In the genomic region with DNA sequence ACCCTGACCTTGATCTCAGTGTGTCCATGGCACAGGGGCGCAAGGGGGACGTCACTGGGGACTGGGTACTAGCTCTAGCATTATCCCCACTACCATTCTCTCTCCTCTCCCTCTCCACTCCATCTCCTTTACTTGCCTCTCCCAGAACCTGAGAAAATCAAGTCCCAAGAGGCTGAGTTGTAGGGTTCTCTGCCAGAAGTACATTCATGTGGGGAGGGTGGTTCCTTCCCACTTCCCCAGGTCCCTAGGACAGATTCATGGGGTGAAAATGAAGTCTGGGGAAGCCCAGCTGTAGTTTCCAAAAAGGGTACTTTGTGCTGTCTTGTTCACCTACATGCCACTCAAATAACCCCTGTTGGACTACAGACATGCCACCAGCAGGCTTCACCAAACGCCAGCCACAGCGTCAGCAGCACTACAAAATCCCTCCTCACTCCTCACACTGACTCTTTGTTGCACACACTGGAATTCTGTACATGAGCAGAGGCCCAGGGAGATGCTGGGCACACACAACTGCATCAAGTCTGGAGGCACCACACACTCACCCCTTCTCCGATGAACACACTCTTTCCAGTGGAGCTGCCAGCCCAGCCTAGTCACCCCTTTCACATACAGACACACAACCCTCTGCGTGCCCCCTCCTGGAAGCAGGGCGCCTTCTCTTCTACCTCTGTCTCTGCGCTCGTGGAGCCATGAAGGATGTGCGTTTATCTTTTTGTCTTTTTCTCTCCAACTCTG, we compare ENCODE assay signal across 10 cellular contexts. TPM values are rescaled to one million over a fixed set of nuclear protein-coding genes. Genes with fewer than 3 reads are reported as not detected.
DNase-seq lines count a peak whose midpoint lies in the region; ATAC-seq and TF ChIP-seq lines count a peak whose summit lies in the region.
"Had no signal": no experiment of that assay in that cellular context is flagged by ENCODE, and none has a peak within 500 bp of the region (broad histone marks: within the 10 kb centered on the region; RNA-seq: fewer than 3 reads in every experiment).

No MANE protein-coding gene starts in this region.

- peaks cover 78% of the 10 kb centered on the region for H3K4me1 ChIP-seq in CD4-positive, alpha-beta memory T cell (ENCODE audit: insufficient read depth, low read length)

- peak overlapping the region in 7 of 8 donors; percentile 9 to 82 (median 64) for H3K4me3 Mint-ChIP-seq in CD4-positive, alpha-beta memory T cell
- H3K4me3 Mint-ChIP-seq in T-helper 17 cell (peak overlapping the region; percentile 82), progenitor cell of endocrine pancreas (ENCODE audit: low read depth) (peak overlapping the region; percentile 37)

- no peak for DNase-seq in CD4-positive, alpha-beta memory T cell
- no peak for DNase-seq in T-helper 17 cell
- DNase-seq in epithelial cell of esophagus (ENCODE audit: low read depth), result no peak
- no peak for DNase-seq in progenitor cell of endocrine pancreas (ENCODE audit: low spot score, unreplicated experiment)
- no peak for DNase-seq in globus pallidus (ENCODE audit: low spot score)
- no peak for DNase-seq in NCI-H526 (lab: John Stamatoyannopoulos, UW)
- DNase-seq: DND-41, KG1 had no signal

- TF ChIP-seq CTCF in epithelial cell of esophagus (IDR thresholded peaks at IDR 0.05; ENCODE audit: insufficient read depth, low read depth, low read length, missing control alignments) (no peak), progenitor cell of endocrine pancreas (IDR thresholded peaks at IDR 0.05; ENCODE audit: unreplicated experiment) (no peak)

- H3K4me3 ChIP-seq in CD4-positive, alpha-beta memory T cell (ENCODE audit: low read length in 2 of 2), result no peak overlapping the region
- peak overlapping the region; percentile 25 for H3K4me3 ChIP-seq in epithelial cell of esophagus (ENCODE audit: low read length)

- CTCF ChIA-PET in CD4-positive, alpha-beta memory T cell (lab: Charles Lee; ENCODE audit: partially characterized antibody), result interaction anchor here (1.2 to 1.3 kb wide), 2 partner anchors 9 to 42 kb away, joined by 3 read pairs; no protein-coding TSS in a partner anchor

- H3K9me3 Mint-ChIP-seq in CD4-positive, alpha-beta memory T cell, result no peaks in the 10 kb centered on the region
- H3K9me3 Mint-ChIP-seq in progenitor cell of endocrine pancreas (ENCODE audit: low read depth), result no peaks in the 10 kb centered on the region

- no peaks in the 10 kb centered on the region for H3K9me3 ChIP-seq in CD4-positive, alpha-beta memory T cell (ENCODE audit: control insufficient read depth in 1 of 2, low read length in 2 of 2)
- no peaks in the 10 kb centered on the region for H3K9me3 ChIP-seq in T-helper 17 cell (ENCODE audit: control insufficient read depth, low read length, poor library complexity, severe bottlenecking)

- peaks cover 50 to 90% (median 69%) of the 10 kb centered on the region in 4 donors for H3K4me1 Mint-ChIP-seq in CD4-positive, alpha-beta memory T cell
- H3K4me1 Mint-ChIP-seq in T-helper 17 cell (peaks cover 76% of the 10 kb centered on the region), progenitor cell of endocrine pancreas (ENCODE audit: low read depth) (peaks cover 36% of the 10 kb centered on the region)

- peak overlapping the region; percentile 98 for H3K27ac ChIP-seq in CD4-positive, alpha-beta memory T cell (ENCODE audit: low read depth, low read length)

- intact Hi-C loops in CD4-positive, alpha-beta memory T cell (cut with micrococcal nuclease), result no loop called here

- POLR2A ChIA-PET in CD4-positive, alpha-beta memory T cell (lab: Charles Lee; ENCODE audit: partially characterized antibody), result interaction anchor here (2.9 to 16.2 kb wide), 3 partner anchors 12 to 27 kb away, joined by 13 to 333 read pairs (median 175); partner anchors contain the start of genes ITGB7 and RARG

- peaks cover 3% of the 10 kb centered on the region for H3K36me3 ChIP-seq in CD4-positive, alpha-beta memory T cell (ENCODE audit: insufficient read depth, low read length)

- peaks cover 5 to 26% of the 10 kb centered on the region in 2 donors for H3K36me3 Mint-ChIP-seq in CD4-positive, alpha-beta memory T cell
- H3K36me3 Mint-ChIP-seq in T-helper 17 cell (ENCODE audit: low read depth), result peaks cover 11% of the 10 kb centered on the region
- no peaks in the 10 kb centered on the region for H3K36me3 Mint-ChIP-seq in progenitor cell of endocrine pancreas (ENCODE audit: insufficient read depth)

- H3K27ac Mint-ChIP-seq in CD4-positive, alpha-beta memory T cell, result peak overlapping the region; percentile 83 to 97 (median 94)
- H3K27ac Mint-ChIP-seq in T-helper 17 cell, result peak overlapping the region; percentile 95
- H3K27ac Mint-ChIP-seq in progenitor cell of endocrine pancreas, result peak overlapping the region; percentile 62

- no peaks in the 10 kb centered on the region for H3K27me3 Mint-ChIP-seq in CD4-positive, alpha-beta memory T cell
- H3K27me3 Mint-ChIP-seq in T-helper 17 cell (no peaks in the 10 kb centered on the region), progenitor cell of endocrine pancreas (peaks cover 39% of the 10 kb centered on the region)

- ATAC-seq in T-helper 17 cell (no peak), GM21526 (IDR thresholded peaks at IDR 0.05; ENCODE audit: low FRiP score, unreplicated experiment) (no peak), GM19035 (IDR thresholded peaks at IDR 0.05; ENCODE audit: unreplicated experiment) (no peak)

- no peaks in the 10 kb centered on the region for H3K27me3 ChIP-seq in CD4-positive, alpha-beta memory T cell (ENCODE audit: insufficient read depth, low read length)

RNA-seq across cellular contexts. Expression of gene RARG, which starts 6.9 kb away (rescaled TPM):
- 10 to 100 TPM; 84.7 to 86.0 TPM for total RNA-seq in CD4-positive, alpha-beta memory T cell
- 10 to 100 TPM; 13.2 to 25.1 TPM for polyA plus RNA-seq in CD4-positive, alpha-beta memory T cell
- 10 to 100 TPM; 57.6 to 57.8 TPM for total RNA-seq in T-helper 17 cell
- 4.9 and 5.2 TPM in 2 replicates for total RNA-seq in progenitor cell of endocrine pancreas

RNA-seq across cellular contexts. Expression of gene ITGB7, which starts 18.0 kb away (rescaled TPM):
- total RNA-seq in CD4-positive, alpha-beta memory T cell, result 100 to 1,000 TPM; 382 to 397 TPM
- 100 to 1,000 TPM; 271 to 374 TPM for polyA plus RNA-seq in CD4-positive, alpha-beta memory T cell
- total RNA-seq in T-helper 17 cell (100 to 1,000 TPM; 306 to 367 TPM), progenitor cell of endocrine pancreas (0.29 and 0.93 TPM in 2 replicates)

RNA-seq across cellular contexts. Expression of gene ESPL1, which starts 43.0 kb away (rescaled TPM):
- under 1 TPM; 0.20 to 0.55 TPM for total RNA-seq in CD4-positive, alpha-beta memory T cell
- under 1 TPM in 1 of 2 donors, not detected in 1; 0.16 TPM for polyA plus RNA-seq in CD4-positive, alpha-beta memory T cell
- total RNA-seq in T-helper 17 cell (under 1 TPM; 0.30 to 0.83 TPM), progenitor cell of endocrine pancreas (24.3 and 27.1 TPM in 2 replicates)

RNA-seq across cellular contexts. Expression of gene CSAD, which starts 44.3 kb away (rescaled TPM):
- total RNA-seq in CD4-positive, alpha-beta memory T cell, result 10 to 100 TPM; 62.5 to 64.2 TPM
- polyA plus RNA-seq in CD4-positive, alpha-beta memory T cell, result 1 to 10 TPM; 1.1 to 2.9 TPM
- total RNA-seq in T-helper 17 cell (10 to 100 TPM; 57.2 to 61.0 TPM), progenitor cell of endocrine pancreas (58.6 and 59.0 TPM in 2 replicates)

RNA-seq across cellular contexts. Expression of gene ZNF740, which starts 44.5 kb away (rescaled TPM):
- total RNA-seq in CD4-positive, alpha-beta memory T cell, result 100 to 1,000 TPM; 109 to 113 TPM
- polyA plus RNA-seq in CD4-positive, alpha-beta memory T cell, result 1 to 10 TPM in 1 of 2 donors, under 1 TPM in 1; 0.90 to 3.5 TPM
- total RNA-seq in T-helper 17 cell (10 to 100 TPM; 24.3 to 34.6 TPM), progenitor cell of endocrine pancreas (75.7 and 78.8 TPM in 2 replicates)

Comparison
In these comparisons a context has a peak if more than half of its experiments do, and no peak if none do; other contexts are left out.
1. RNA of gene ITGB7, which starts 18.0 kb away (total RNA-seq): 382 to 397 TPM in CD4-positive, alpha-beta memory T cell and 306 to 367 TPM in T-helper 17 cell; 0.29 to 0.93 TPM in progenitor cell of endocrine pancreas; every median in the first group is over 100 times any median in the second.
2. RNA of gene ESPL1, which starts 43.0 kb away (total RNA-seq): 24.3 to 27.1 TPM in progenitor cell of endocrine pancreas; 0.30 to 0.83 TPM in T-helper 17 cell and 0.20 to 0.55 TPM in CD4-positive, alpha-beta memory T cell; every median in the first group is over 10 times any median in the second.
3. Peak in every context shown above with its lines, with median percentiles within 50 percentile points of each other: H3K27ac Mint-ChIP-seq and H3K4me3 Mint-ChIP-seq.